Comparison of ENCODE assay signal across 8 cellular contexts in the genomic region with DNA sequence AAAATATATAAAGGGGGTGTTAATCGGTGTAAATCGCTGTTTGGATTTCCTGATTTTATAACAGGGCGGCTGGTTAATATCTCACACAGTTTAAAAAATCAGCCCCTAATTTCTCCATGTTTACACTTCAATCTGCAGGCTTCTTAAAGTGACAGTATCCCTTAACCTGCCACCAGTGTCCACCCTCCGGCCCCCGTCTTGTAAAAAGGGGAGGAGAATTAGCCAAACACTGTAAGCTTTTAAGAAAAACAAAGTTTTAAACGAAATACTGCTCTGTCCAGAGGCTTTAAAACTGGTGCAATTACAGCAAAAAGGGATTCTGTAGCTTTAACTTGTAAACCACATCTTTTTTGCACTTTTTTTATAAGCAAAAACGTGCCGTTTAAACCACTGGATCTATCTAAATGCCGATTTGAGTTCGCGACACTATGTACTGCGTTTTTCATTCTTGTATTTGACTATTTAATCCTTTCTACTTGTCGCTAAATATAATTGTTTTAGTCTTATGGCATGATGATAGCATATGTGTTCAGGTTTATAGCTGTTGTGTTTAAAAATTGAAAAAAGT. TPM values are rescaled to one million over a fixed set of nuclear protein-coding genes. Genes with fewer than 3 reads are reported as not detected.
DNase-seq lines count a peak whose midpoint lies in the region; ATAC-seq, FAIRE-seq and TF ChIP-seq lines count a peak whose summit lies in the region.

No MANE protein-coding gene starts in this region.

- POLR2A ChIA-PET in IMR-90 (lab: Charles Lee; ENCODE audit: unreplicated experiment) = interaction anchor here (0.5 to 0.6 kb wide), 2 partner anchors 202 to 518 kb away, joined by 5 to 17 read pairs; no protein-coding TSS in a partner anchor

- H3K14ac ChIP-seq in IMR-90 (replicated peaks; ENCODE audit: low read depth, low read length) = no peak overlapping the region; the same call in 1 of the 2 replicates

- dilution Hi-C loops in IMR-90 (cut with HindIII; ENCODE audit: low sequenced_read_pairs, unreplicated experiment) = no loop called here

- H3K4me1 ChIP-seq in IMR-90 (ENCODE audit: control insufficient read depth, insufficient read depth, low read length) (peaks cover 4% of the 10 kb centered on the region), mononuclear cell (ENCODE audit: insufficient read depth, low read length) (peaks cover 41% of the 10 kb centered on the region), MM.1S (ENCODE audit: low read length) (peaks cover 1% of the 10 kb centered on the region; the same call in 1 of the 2 replicates)

- no CpG with 5 or more reads among the region's 13 CpGs for WGBS in IMR-90 (ENCODE audit: extremely low coverage in 2 of 2, insufficient read length in 1 of 2), 2 experiments

- H3K79me2 ChIP-seq in MM.1S (ENCODE audit: low read length) = no peaks in the 10 kb centered on the region

- H4K8ac ChIP-seq in IMR-90 (ENCODE audit: low read depth in 2 of 2, low read length in 2 of 2) = no peak overlapping the region

- 0 out of 2 replicates have a peak overlapping the region, but pooled peaks have one; percentile 2 for H3K23ac ChIP-seq in IMR-90 (ENCODE audit: low read depth, low read length)

- H3K9me2 ChIP-seq in MM.1S (replicated peaks; ENCODE audit: insufficient read depth, low read length) = no peaks in the 10 kb centered on the region

- H3K27me3 ChIP-seq in IMR-90 (ENCODE audit: control insufficient read depth, insufficient read depth, low read length) (no peaks in the 10 kb centered on the region), mononuclear cell (ENCODE audit: insufficient read depth, low read length) (peaks cover 18% of the 10 kb centered on the region), MM.1S (replicated peaks; ENCODE audit: insufficient read depth, low read length) (no peaks in the 10 kb centered on the region)

- H2BK120ac ChIP-seq in IMR-90 (ENCODE audit: low read depth, low read length) = no peak overlapping the region

- peak overlapping the region; percentile 78 for H3K18ac ChIP-seq in IMR-90 (ENCODE audit: low read depth, low read length)

- no peak overlapping the region for H2AK9ac ChIP-seq in IMR-90 (replicated peaks; ENCODE audit: low read depth, low read length, poor library complexity)

- H3K9me1 ChIP-seq in IMR-90 (ENCODE audit: insufficient read depth, low read length) = peaks cover 3% of the 10 kb centered on the region; the same call in 1 of the 2 replicates

- peak overlapping the region; percentile 6 for H2BK5ac ChIP-seq in IMR-90 (ENCODE audit: low read depth, low read length, poor library complexity, severe bottlenecking)

- DNase-seq in AG08396 (ENCODE audit: low spot score) (peak; percentile 53), IMR-90 (no peak), cerebellum (ENCODE audit: low spot score) (peak; percentile 53), HTR-8/SVneo (ENCODE audit: insufficient read length, low spot score) (no peak), MM.1S (no peak), NCI-H774 (lab: John Stamatoyannopoulos, UW) (no peak)
- no peak for DNase-seq in stimulated activated CD4-positive, alpha-beta T cell treated with anti-CD3 and anti-CD28 coated beads, Interleukin-4, amount 100 ng/mL, for 1 hour

- H4K20me1 ChIP-seq in IMR-90 (ENCODE audit: insufficient read depth, low read length) = peaks cover 32% of the 10 kb centered on the region
- H4K20me1 ChIP-seq in MM.1S (ENCODE audit: insufficient read depth, low read length) = no peaks in the 10 kb centered on the region

- peak overlapping the region; percentile 84 for H3K9ac ChIP-seq in IMR-90 (ENCODE audit: low read depth, low read length)
- H3K9ac ChIP-seq in MM.1S (ENCODE audit: low read length) = no peak overlapping the region

- peak overlapping the region; percentile 30; the same call in 1 of the 2 replicates for H3K4ac ChIP-seq in IMR-90 (ENCODE audit: low read depth, low read length)

- H2AFZ ChIP-seq in IMR-90 (replicated peaks; ENCODE audit: low read length, poor library complexity) (no peak overlapping the region), MM.1S (ENCODE audit: low read length) (no peak overlapping the region)

- no peak for TF ChIP-seq POLR2A in IMR-90 (IDR thresholded peaks at IDR 0.05; ENCODE audit: low read depth, low read length)

- no peak overlapping the region for H2AK5ac ChIP-seq in IMR-90 (ENCODE audit: low read depth, low read length)

- H4K5ac ChIP-seq in IMR-90 (ENCODE audit: low read depth, low read length) = no peak overlapping the region

- peaks cover 9 to 22% of the 10 kb centered on the region in 2 experiments; a peak in 3 of 4 replicates for H3K79me1 ChIP-seq in IMR-90 (ENCODE audit: low read depth in 1 of 2, low read length in 2 of 2)

- no peak for FAIRE-seq in HTR-8/SVneo (lab: Jason Lieb, UNC)

- H2BK15ac ChIP-seq in IMR-90 (ENCODE audit: low read depth, low read length) = no peak overlapping the region

- H3K27ac ChIP-seq in IMR-90 (ENCODE audit: insufficient read depth, low read length) = peak overlapping the region; percentile 70
- no peak overlapping the region for H3K27ac ChIP-seq in MM.1S (ENCODE audit: low read length)

- no TSS peak for BruUV-seq in IMR-90 (replicated peaks; lab: Mats Ljungman, UMichigan)

- H3K9me3 ChIP-seq in IMR-90 (ENCODE audit: control insufficient read depth, insufficient read depth, low read length) = no peaks in the 10 kb centered on the region
- H3K9me3 ChIP-seq in mononuclear cell (ENCODE audit: low read depth, low read length) = no peaks in the 10 kb centered on the region
- H3K9me3 ChIP-seq in MM.1S (replicated peaks; ENCODE audit: insufficient read depth, low read length) = no peaks in the 10 kb centered on the region

- CTCF ChIA-PET in IMR-90 (lab: Yijun Ruan, JAX) = interaction anchor here (0.6 to 1.5 kb wide), 3 partner anchors 172 to 1849 kb away, joined by 3 to 4 read pairs (median 3); no protein-coding TSS in a partner anchor

- TF ChIP-seq CTCF in IMR-90 (conservative IDR thresholded peaks at IDR 0.05; ENCODE audit: low read depth, low read length) (no peak), MM.1S (IDR thresholded peaks at IDR 0.05; ENCODE audit: low read length) (no peak)

- 0 out of 2 replicates have a peak, but pooled peaks have one; percentile 4 for TF ChIP-seq RAD21 in IMR-90 (IDR thresholded peaks at IDR 0.05; ENCODE audit: low read length)

- H3K36me3 ChIP-seq in IMR-90 (ENCODE audit: control insufficient read depth, insufficient read depth, low read length) (peaks cover 25% of the 10 kb centered on the region), MM.1S (replicated peaks; ENCODE audit: insufficient read depth, low read length) (no peaks in the 10 kb centered on the region)

- no peak overlapping the region for H2BK20ac ChIP-seq in IMR-90 (ENCODE audit: low read depth, low read length)

- H3K4me3 ChIP-seq in IMR-90 (ENCODE audit: insufficient read depth, low read depth, low read length) = peak overlapping the region; percentile 85
- H3K4me3 ChIP-seq in mononuclear cell (ENCODE audit: low read length) = peak overlapping the region; percentile 57
- H3K4me3 ChIP-seq in MM.1S (ENCODE audit: low read length) = no peak overlapping the region

- no peak for ATAC-seq in IMR-90 (ENCODE audit: low read depth)

- in situ Hi-C loops in IMR-90 (cut with MboI; ENCODE audit: low sequenced_read_pairs) = loop anchor here (10.0 kb wide), 1 partner anchor 547 kb away; no protein-coding TSS in a partner anchor

- H4K91ac ChIP-seq in IMR-90 (ENCODE audit: insufficient read depth, low read depth, low read length) = no peak overlapping the region

- peaks cover 18% of the 10 kb centered on the region for H3F3A ChIP-seq in MM.1S (ENCODE audit: insufficient read depth, low read length)

- peak overlapping the region; percentile 88 for H3K4me2 ChIP-seq in IMR-90 (ENCODE audit: low read depth, low read length)
- no peak overlapping the region for H3K4me2 ChIP-seq in MM.1S (ENCODE audit: low read depth, low read length)

- peak overlapping the region; percentile 17; the same call in 1 of the 2 replicates for H3K56ac ChIP-seq in IMR-90 (ENCODE audit: extremely low read depth, insufficient read depth, low read length)

- intact Hi-C loops in IMR-90 (cut with micrococcal nuclease) = loop anchor here (1.0 to 10.0 kb wide), 11 partner anchors 69 to 1849 kb away; no protein-coding TSS in a partner anchor

TF ChIP-seq in IMR-90, 13 proteins besides CTCF, POLR2A, EP300 and RAD21:
- TF ChIP-seq, protein P1, sequence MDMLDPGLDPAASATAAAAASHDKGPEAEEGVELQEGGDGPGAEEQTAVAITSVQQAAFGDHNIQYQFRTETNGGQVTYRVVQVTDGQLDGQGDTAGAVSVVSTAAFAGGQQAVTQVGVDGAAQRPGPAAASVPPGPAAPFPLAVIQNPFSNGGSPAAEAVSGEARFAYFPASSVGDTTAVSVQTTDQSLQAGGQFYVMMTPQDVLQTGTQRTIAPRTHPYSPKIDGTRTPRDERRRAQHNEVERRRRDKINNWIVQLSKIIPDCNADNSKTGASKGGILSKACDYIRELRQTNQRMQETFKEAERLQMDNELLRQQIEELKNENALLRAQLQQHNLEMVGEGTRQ (IDR thresholded peaks at IDR 0.05; ENCODE audit: low read depth, low read length) = no peak
- peak; percentile 23; the same call in 1 of the 2 replicates for TF ChIP-seq BHLHE40 (IDR thresholded peaks at IDR 0.05; ENCODE audit: low read depth, low read length)

RNA-seq across cellular contexts. Expression of a gene that starts 4.2 kb away (rescaled TPM):
- total RNA-seq in IMR-90 (2012; rRNA removed) (4.7 and 6.4 TPM in 2 replicates), cerebellum (217 TPM), mononuclear cell (16.5 TPM)
- polyA plus RNA-seq in IMR-90 (2012; rRNA removed) = 4.8 and 5.4 TPM in 2 replicates
- polyA plus RNA-seq in IMR-90 (2012; cell fraction: cytosol; rRNA removed) = 3.1 and 5.4 TPM in 2 replicates
- polyA plus RNA-seq in IMR-90 (2012; cell fraction: nucleus; rRNA removed; ENCODE audit: low replicate concordance) = 4.5 and 8.7 TPM in 2 replicates

Comparison
In these comparisons a context has a peak if more than half of its experiments do, and no peak if none do; other contexts are left out.
1. DNase-seq: peak in AG08396 (single experiment) and cerebellum (single experiment); none in IMR-90 (single experiment), HTR-8/SVneo (single experiment), MM.1S (single experiment), stimulated activated CD4-positive, alpha-beta T cell treated with anti-CD3 and anti-CD28 coated beads, Interleukin-4, amount 100 ng/mL, for 1 hour (single experiment) and NCI-H774 (single experiment).
2. RNA of a gene that starts 4.2 kb away (total RNA-seq): 217 TPM in cerebellum (single experiment); 16.5 TPM in mononuclear cell (single experiment) and 4.7 to 6.4 TPM in IMR-90; every median in the first group is over 10 times any median in the second.